Comparison of ENCODE assay signal across 20 cellular contexts in genomic region chr1:200217703-200218102, GRCh38.
DNase-seq lines count a peak whose midpoint lies in the region; ATAC-seq and TF ChIP-seq lines count a peak whose summit lies in the region.
"Had no signal": no experiment of that assay in that cellular context is flagged by ENCODE, and none has a peak within 500 bp of the region (broad histone marks: within the 10 kb centered on the region; RNA-seq: fewer than 3 reads in every experiment).

No MANE protein-coding gene starts in this region.

- peak; percentile 66 for ATAC-seq in activated naive CD8-positive, alpha-beta T cell treated with anti-CD3 and anti-CD28 coated beads, Interleukin-2, amount 10 ng/mL, durations not matched to agents 7 days and 5 days (ENCODE audit: low read depth)
- ATAC-seq in activated naive CD8-positive, alpha-beta T cell treated with anti-CD3 and anti-CD28 coated beads, Interleukin-2, amount 50 U/mL, for 24 hours: no peak
- ATAC-seq in GM21786 (IDR thresholded peaks at IDR 0.05; ENCODE audit: unreplicated experiment) (peak; percentile 80), upper lobe of right lung (peak; percentile 25)

- H3K27me3 ChIP-seq in upper lobe of right lung (no peaks in the 10 kb centered on the region), A673 (replicated peaks; ENCODE audit: insufficient read depth, low read depth, low read length, poor library complexity) (no peaks in the 10 kb centered on the region)
- H3K27me3 ChIP-seq: sigmoid colon had no signal

- no TSS peak for BruUV-seq in A673 (replicated peaks; lab: Mats Ljungman, UMichigan)

- H3K36me3 ChIP-seq in upper lobe of right lung: no peaks in the 10 kb centered on the region
- H3K36me3 ChIP-seq in A673 (ENCODE audit: insufficient read depth, low read length, poor library complexity, severe bottlenecking): no peaks in the 10 kb centered on the region
- H3K36me3 ChIP-seq: sigmoid colon had no signal

- peaks cover 2% of the 10 kb centered on the region for H3K36me3 Mint-ChIP-seq in activated naive CD8-positive, alpha-beta T cell treated with anti-CD3 and anti-CD28 coated beads, Interleukin-2, amount 10 ng/mL, durations not matched to agents 7 days and 5 days
- H3K36me3 Mint-ChIP-seq in activated naive CD8-positive, alpha-beta T cell treated with anti-CD3 and anti-CD28 coated beads, Interleukin-2, amount 50 U/mL, for 24 hours (ENCODE audit: low read depth): no peaks in the 10 kb centered on the region
- H3K36me3 Mint-ChIP-seq in T-helper 2 cell treated with Interferon-gamma antibody and Interleukin-4, amounts not matched to agents 5 μg/mL and 100 μg/mL, for 36 hours (ENCODE audit: low read depth): no peaks in the 10 kb centered on the region
- H3K36me3 Mint-ChIP-seq: T-cell had no signal

- H3K4me1 ChIP-seq in upper lobe of right lung (no peaks in the 10 kb centered on the region), A673 (ENCODE audit: insufficient read depth, low read length, poor library complexity, severe bottlenecking) (no peaks in the 10 kb centered on the region)
- H3K4me1 ChIP-seq: sigmoid colon had no signal

- no peak overlapping the region for H3K4me3 Mint-ChIP-seq in activated naive CD8-positive, alpha-beta T cell treated with anti-CD3 and anti-CD28 coated beads, Interleukin-2, amount 10 ng/mL, durations not matched to agents 7 days and 5 days
- H3K4me3 Mint-ChIP-seq in activated naive CD8-positive, alpha-beta T cell treated with anti-CD3 and anti-CD28 coated beads, Interleukin-2, amount 50 U/mL, for 24 hours: no peak overlapping the region
- no peak overlapping the region for H3K4me3 Mint-ChIP-seq in T-helper 2 cell treated with Interferon-gamma antibody and Interleukin-4, amounts not matched to agents 5 μg/mL and 100 μg/mL, for 36 hours
- H3K4me3 Mint-ChIP-seq: activated T-helper 1 cell treated with anti-CD3 and anti-CD28 coated beads, Interleukin-12 subunit alpha, Interleukin-12 subunit beta, Interleukin-2, Interleukin-4 antibody, amounts not matched to agents 30 ng/mL and 10 ng/mL and 1 ng/mL, durations not matched to agents 14 hours and 24 hours and 36 hours; H9; immature natural killer cell; T-cell had no signal

- POLR2A ChIA-PET in activated naive CD8-positive, alpha-beta T cell treated with anti-CD3 and anti-CD28 coated beads, Interleukin-2, amount 10 ng/mL, durations not matched to agents 7 days and 5 days (lab: Charles Lee): no interaction called here
- POLR2A ChIA-PET in A673 (lab: Charles Lee; ENCODE audit: low non-redundant PET): no interaction called here

- TF ChIP-seq CTCF in upper lobe of right lung (IDR thresholded peaks at IDR 0.05) (no peak), A673 (conservative IDR thresholded peaks at IDR 0.05; ENCODE audit: low read depth, low read length) (no peak)

- peaks cover 4% of the 10 kb centered on the region for H3K9me3 Mint-ChIP-seq in activated naive CD8-positive, alpha-beta T cell treated with anti-CD3 and anti-CD28 coated beads, Interleukin-2, amount 10 ng/mL, durations not matched to agents 7 days and 5 days
- H3K9me3 Mint-ChIP-seq in activated naive CD8-positive, alpha-beta T cell treated with anti-CD3 and anti-CD28 coated beads, Interleukin-2, amount 50 U/mL, for 24 hours: peaks cover 11% of the 10 kb centered on the region
- no peaks in the 10 kb centered on the region for H3K9me3 Mint-ChIP-seq in T-helper 2 cell treated with Interferon-gamma antibody and Interleukin-4, amounts not matched to agents 5 μg/mL and 100 μg/mL, for 36 hours
- H3K9me3 Mint-ChIP-seq: immature natural killer cell had no signal

- H3K27ac ChIP-seq in upper lobe of right lung: no peak overlapping the region
- H3K27ac ChIP-seq in A673 (ENCODE audit: low read depth, low read length, poor library complexity, severe bottlenecking): no peak overlapping the region
- H3K27ac ChIP-seq: sigmoid colon had no signal

- H3K9me3 ChIP-seq in upper lobe of right lung: no peaks in the 10 kb centered on the region
- H3K9me3 ChIP-seq in A673 (ENCODE audit: low read depth, low read length, poor library complexity, severe bottlenecking): no peaks in the 10 kb centered on the region
- H3K9me3 ChIP-seq: sigmoid colon had no signal

- no peak for DNase-seq in activated naive CD8-positive, alpha-beta T cell treated with anti-CD3 and anti-CD28 coated beads, Interleukin-2, amount 10 ng/mL, durations not matched to agents 7 days and 5 days
- DNase-seq in activated naive CD8-positive, alpha-beta T cell treated with anti-CD3 and anti-CD28 coated beads, Interleukin-2, amount 50 U/mL, for 24 hours: no peak
- no peak for DNase-seq in T-helper 2 cell treated with Interferon-gamma antibody and Interleukin-4, amounts not matched to agents 5 μg/mL and 100 μg/mL, for 36 hours (ENCODE audit: low spot score)
- DNase-seq in upper lobe of right lung: no peak
- DNase-seq in A673 (ENCODE audit: low spot score): no peak
- no peak for DNase-seq in ureter (ENCODE audit: low spot score)
- no peak for DNase-seq in NCI-H774 (lab: John Stamatoyannopoulos, UW)
- DNase-seq: activated CD4-positive, CD25-positive, alpha-beta regulatory T cell; dermis blood vessel endothelial cell; erythroblast; H9; immature natural killer cell; mesendoderm; NCI-H1417 treated with DMSO at 0.1 percent for 48 hours; NCI-H446; sigmoid colon; stimulated activated CD4-positive, alpha-beta T cell treated with anti-CD3 and anti-CD28 coated beads, Interleukin-4, amount 100 ng/mL, for 1 hour; T-cell had no signal

- H3K4me1 Mint-ChIP-seq in activated naive CD8-positive, alpha-beta T cell treated with anti-CD3 and anti-CD28 coated beads, Interleukin-2, amount 10 ng/mL, durations not matched to agents 7 days and 5 days: peaks cover 10% of the 10 kb centered on the region
- H3K4me1 Mint-ChIP-seq in activated naive CD8-positive, alpha-beta T cell treated with anti-CD3 and anti-CD28 coated beads, Interleukin-2, amount 50 U/mL, for 24 hours: peaks cover 2% of the 10 kb centered on the region
- H3K4me1 Mint-ChIP-seq in T-helper 2 cell treated with Interferon-gamma antibody and Interleukin-4, amounts not matched to agents 5 μg/mL and 100 μg/mL, for 36 hours (ENCODE audit: low read depth): peaks cover 9% of the 10 kb centered on the region

- H3K27ac Mint-ChIP-seq in activated naive CD8-positive, alpha-beta T cell treated with anti-CD3 and anti-CD28 coated beads, Interleukin-2, amount 10 ng/mL, durations not matched to agents 7 days and 5 days: no peak overlapping the region
- H3K27ac Mint-ChIP-seq in activated naive CD8-positive, alpha-beta T cell treated with anti-CD3 and anti-CD28 coated beads, Interleukin-2, amount 50 U/mL, for 24 hours: no peak overlapping the region
- peak overlapping the region; percentile 17 for H3K27ac Mint-ChIP-seq in T-helper 2 cell treated with Interferon-gamma antibody and Interleukin-4, amounts not matched to agents 5 μg/mL and 100 μg/mL, for 36 hours
- H3K27ac Mint-ChIP-seq: activated T-helper 1 cell treated with anti-CD3 and anti-CD28 coated beads, Interleukin-12 subunit alpha, Interleukin-12 subunit beta, Interleukin-2, Interleukin-4 antibody, amounts not matched to agents 30 ng/mL and 10 ng/mL and 1 ng/mL, durations not matched to agents 14 hours and 24 hours and 36 hours; H9; immature natural killer cell; T-cell had no signal

- CTCF ChIA-PET in A673 (lab: Charles Lee): no interaction called here

- intact Hi-C loops in upper lobe of right lung (cut with DNase I) (no loop called here), A673 (cut with micrococcal nuclease; ENCODE audit: unreplicated experiment) (no loop called here)

- H3K27me3 Mint-ChIP-seq in activated naive CD8-positive, alpha-beta T cell treated with anti-CD3 and anti-CD28 coated beads, Interleukin-2, amount 10 ng/mL, durations not matched to agents 7 days and 5 days: no peaks in the 10 kb centered on the region
- H3K27me3 Mint-ChIP-seq in activated naive CD8-positive, alpha-beta T cell treated with anti-CD3 and anti-CD28 coated beads, Interleukin-2, amount 50 U/mL, for 24 hours: no peaks in the 10 kb centered on the region
- peaks cover 3% of the 10 kb centered on the region for H3K27me3 Mint-ChIP-seq in T-helper 2 cell treated with Interferon-gamma antibody and Interleukin-4, amounts not matched to agents 5 μg/mL and 100 μg/mL, for 36 hours (ENCODE audit: low read depth)

- H3K4me3 ChIP-seq in upper lobe of right lung (no peak overlapping the region), A673 (ENCODE audit: low read depth, low read length, poor library complexity, severe bottlenecking) (no peak overlapping the region)
- H3K4me3 ChIP-seq: sigmoid colon had no signal
